Comparison of ENCODE assay signal across 21 cellular contexts in genomic region chr10:6713120-6713519, GRCh38.
"Had no signal": no experiment of that assay in that cellular context is flagged by ENCODE, and none has a peak within 500 bp of the region (broad histone marks: within the 10 kb centered on the region; RNA-seq: fewer than 3 reads in every experiment).

No MANE protein-coding gene starts in this region.

- H3K4me1 ChIP-seq: left ventricle myocardium inferior, right atrium auricular region, stomach, testis, thyroid gland, transverse colon, upper lobe of left lung, vagina had no signal

- DNase-seq: islet precursor cell; left ventricle myocardium inferior; naive B cell; natural killer cell; ovary; stimulated activated CD4-positive, alpha-beta T cell treated with anti-CD3 and anti-CD28 coated beads, Interleukin-12 subunit alpha, Interleukin-12 subunit beta, amount 100 ng/mL, for 4 hours; stimulated activated CD4-positive, alpha-beta T cell treated with anti-CD3 and anti-CD28 coated beads, Interleukin-15, amount 100 ng/mL, for 24 hours; stimulated activated CD4-positive, alpha-beta T cell treated with anti-CD3 and anti-CD28 coated beads, Interleukin-2, amount 100 ng/mL, for 24 hours; stimulated activated CD4-positive, alpha-beta T cell treated with anti-CD3 and anti-CD28 coated beads, Interleukin-4, amount 100 ng/mL, for 1 hour; stimulated activated naive B cell treated with anti-CD40 and anti-IgM and Interleukin-4, amounts not matched to agents 10 μg/mL and 1 μg/mL and 100 μg/mL, for 72 hours; stimulated activated naive CD8-positive, alpha-beta T cell treated with anti-CD3 and anti-CD28 coated beads, Interleukin-15, Interleukin-2, amounts not matched to agents 100 U/mL and 50 U/mL, for 24 hours; stomach; testis; thyroid gland; transverse colon; upper lobe of left lung had no signal

- H3K27ac ChIP-seq: left ventricle myocardium inferior, ovary, right atrium auricular region, skin epidermis, stomach, testis, thyroid gland, transverse colon, upper lobe of left lung, vagina had no signal

- H3K36me3 ChIP-seq: left ventricle myocardium inferior, ovary, right atrium auricular region, stomach, thyroid gland, transverse colon, upper lobe of left lung, vagina had no signal

- ATAC-seq: sciatic nerve; stimulated activated naive B cell treated with anti-CD40 and anti-IgM and Interleukin-4, amounts not matched to agents 10 μg/mL and 1 μg/mL and 100 μg/mL, for 72 hours; stimulated activated naive CD8-positive, alpha-beta T cell treated with anti-CD3 and anti-CD28 coated beads, Interleukin-15, Interleukin-2, amounts not matched to agents 100 U/mL and 50 U/mL, for 24 hours had no signal

- H3K9me3 ChIP-seq: left ventricle myocardium inferior, ovary, right atrium auricular region, stomach, testis, thyroid gland, transverse colon, upper lobe of left lung, vagina had no signal

- H3K27me3 ChIP-seq: ovary, right atrium auricular region, testis, thyroid gland, transverse colon, upper lobe of left lung, vagina had no signal

- H3K4me3 ChIP-seq: left ventricle myocardium inferior, lung, ovary, right atrium auricular region, skin epidermis, stomach, testis, thyroid gland, transverse colon, upper lobe of left lung, vagina had no signal
